ENCODE assay signal across 1 cellular context in genomic region chr2:128624425-128624795, GRCh38.
TF ChIP-seq lines count a peak whose summit lies in the region.

No MANE protein-coding gene starts in this region.

TF ChIP-seq in HepG2, 621 proteins besides CTCF, POLR2A, EP300 and RAD21 (continued from another document):
- TF ChIP-seq AFF4 (CRISPR knock-in tag; IDR thresholded peaks at IDR 0.05) (no peak), ZNF329 (CRISPR knock-in tag; IDR thresholded peaks at IDR 0.05; ENCODE audit: low read depth) (no peak), PRDM4 (CRISPR knock-in tag; IDR thresholded peaks at IDR 0.05; ENCODE audit: borderline replicate concordance) (no peak), ZNF556 (CRISPR knock-in tag; IDR thresholded peaks at IDR 0.05; ENCODE audit: borderline replicate concordance) (no peak)
